ENCODE assay signal across 12 cellular contexts in genomic region chr21:34687065-34687464, GRCh38. TPM values are rescaled to one million over a fixed set of nuclear protein-coding genes. Genes with fewer than 3 reads are reported as not detected.
"Had no signal": no experiment of that assay in that cellular context is flagged by ENCODE, and none has a peak within 500 bp of the region (broad histone marks: within the 10 kb centered on the region; RNA-seq: fewer than 3 reads in every experiment).

No MANE protein-coding gene starts in this region.

- DNase-seq: activated naive CD4-positive, alpha-beta T cell treated with anti-CD3 and anti-CD28 coated beads, Interleukin-2, amount 50 U/mL, for 16 hours; activated T-cell treated with anti-CD3 and anti-CD28 coated beads, Interleukin-2, amount 50 U/mL, for 1 hour; amygdala; dermis blood vessel endothelial cell; head of caudate nucleus; left lung; nephron progenitor cell; stimulated activated CD4-positive, alpha-beta T cell treated with anti-CD3 and anti-CD28 coated beads, Interleukin-4, amount 100 ng/mL, for 1 hour; stimulated activated CD8-positive, alpha-beta memory T cell treated with anti-CD3 and anti-CD28 coated beads, Interleukin-4, amount 100 ng/mL, for 48 hours; stimulated activated naive CD8-positive, alpha-beta T cell treated with anti-CD3 and anti-CD28 coated beads, Interleukin-15, Interleukin-2, amounts not matched to agents 100 U/mL and 50 U/mL, for 24 hours had no signal

- H3K4me3 ChIP-seq: left lung, thoracic aorta had no signal

- H3K4me1 Mint-ChIP-seq: memory B cell had no signal

- H3K27ac Mint-ChIP-seq: memory B cell, nephron progenitor cell had no signal

- H3K36me3 Mint-ChIP-seq: memory B cell had no signal

- H3K27ac ChIP-seq: left lung, thoracic aorta had no signal

- H3K4me3 Mint-ChIP-seq: memory B cell, nephron progenitor cell had no signal

- H3K36me3 ChIP-seq: left lung, thoracic aorta had no signal

- H3K27me3 ChIP-seq: left lung had no signal

- H3K9me3 ChIP-seq: left lung, thoracic aorta had no signal

RNA-seq across cellular contexts. Expression of gene CLIC6, which starts 18.3 kb away (rescaled TPM):
- total RNA-seq: dermis blood vessel endothelial cell had no signal
